1 cellular context compared by ENCODE assay signal in genomic region chr1:220670365-220670764, GRCh38.
TF ChIP-seq lines count a peak whose summit lies in the region.

No MANE protein-coding gene starts in this region.

TF ChIP-seq in HEK293, 187 proteins besides CTCF, POLR2A, EP300 and RAD21 (continued from another document):
- no peak for TF ChIP-seq ZNF280D (tag by site-specific recombination; IDR thresholded peaks at IDR 0.05)
